13 cellular contexts compared by ENCODE assay signal in genomic region chr20:37904008-37904675, GRCh38. TPM values are rescaled to one million over a fixed set of nuclear protein-coding genes. Genes with fewer than 3 reads are reported as not detected.
DNase-seq lines count a peak whose midpoint lies in the region; ATAC-seq, FAIRE-seq and TF ChIP-seq lines count a peak whose summit lies in the region.
"Had no signal": no experiment of that assay in that cellular context is flagged by ENCODE, and none has a peak within 500 bp of the region (broad histone marks: within the 10 kb centered on the region; RNA-seq: fewer than 3 reads in every experiment).

No MANE protein-coding gene starts in this region.

- WGBS in HepG2 (ENCODE audit: low lambda C conversion rate) = 34% methylated on average over 12 of the region's 12 CpGs
- WGBS in right lobe of liver (ENCODE audit: insufficient coverage, low coverage, low lambda C conversion rate, missing lambda C conversion rate) = 71% methylated on average over 6 of the region's 12 CpGs
- WGBS in small intestine, 3 donors = 58 to 67% (median 65%) methylated on average over 11 to 12 of the region's 12 CpGs
- 54 to 66% (median 59%) methylated on average over 12 of the region's 12 CpGs for WGBS in ovary, 3 donors

- peaks cover 62% of the 10 kb centered on the region for H3K27me3 Mint-ChIP-seq in activated naive CD8-positive, alpha-beta T cell treated with anti-CD3 and anti-CD28 coated beads, Interleukin-2, amount 10 ng/mL, durations not matched to agents 7 days and 5 days
- H3K27me3 Mint-ChIP-seq in mesothelial cell of epicardium (ENCODE audit: low read depth) = peaks cover 60% of the 10 kb centered on the region

- H3K27me3 ChIP-seq in HepG2 (ENCODE audit: control insufficient read depth in 1 of 2, insufficient read depth in 2 of 2, low read length in 2 of 2) (peaks cover 14 to 63% of the 10 kb centered on the region in 2 experiments; a peak in 4 of 5 replicates), right lobe of liver (no peaks in the 10 kb centered on the region), small intestine (ENCODE audit: control insufficient read depth in 2 of 2, insufficient read depth in 2 of 2, low read length in 2 of 2) (peaks cover 12 to 21% of the 10 kb centered on the region in 2 donors), ovary (no peaks in the 10 kb centered on the region)

- H3K36me3 ChIP-seq in HepG2 (replicated peaks in 1 of 2; ENCODE audit: control insufficient read depth in 1 of 2, insufficient read depth in 2 of 2, low read length in 2 of 2) (no peaks in the 10 kb centered on the region), right lobe of liver (no peaks in the 10 kb centered on the region), small intestine (ENCODE audit: control insufficient read depth in 2 of 2, insufficient read depth in 2 of 2, low read length in 2 of 2) (no peaks in the 10 kb centered on the region), ovary (no peaks in the 10 kb centered on the region)
- H3K36me3 ChIP-seq: WERI-Rb-1 had no signal

- no peak overlapping the region for H3K4me2 ChIP-seq in HepG2 (ENCODE audit: low read depth, low read length)

- no peaks in the 10 kb centered on the region for H3K79me2 ChIP-seq in HepG2 (ENCODE audit: insufficient read depth, low read length)

- peaks cover 8% of the 10 kb centered on the region for H3K4me1 Mint-ChIP-seq in activated naive CD8-positive, alpha-beta T cell treated with anti-CD3 and anti-CD28 coated beads, Interleukin-2, amount 10 ng/mL, durations not matched to agents 7 days and 5 days
- peaks cover 52% of the 10 kb centered on the region for H3K4me1 Mint-ChIP-seq in mesothelial cell of epicardium

- intact Hi-C loops in HepG2 (cut with micrococcal nuclease; ENCODE audit: unreplicated experiment) = no loop called here
- intact Hi-C loops in right lobe of liver (cut with DNase I) = loop anchor here in 1 of 2 donors (10.0 kb wide), 1 partner anchor 91 kb away; no protein-coding TSS in a partner anchor
- intact Hi-C loops in ovary (cut with DNase I) = no loop called here

- POLR2A ChIA-PET in HepG2 (lab: Yijun Ruan, JAX) = no interaction called here
- POLR2A ChIA-PET in activated naive CD8-positive, alpha-beta T cell treated with anti-CD3 and anti-CD28 coated beads, Interleukin-2, amount 10 ng/mL, durations not matched to agents 7 days and 5 days (lab: Charles Lee) = no interaction called here

- peaks cover 8% of the 10 kb centered on the region; the same call in 1 of the 2 replicates for H4K20me1 ChIP-seq in HepG2 (ENCODE audit: insufficient read depth, low read length)

- no peak for TF ChIP-seq RAD21 in HepG2 (CRISPR knock-in tag; IDR thresholded peaks at IDR 0.05)

- DNase-seq in HepG2 (ENCODE audit: low spot score) = no peak
- DNase-seq in right lobe of liver = no peak
- no peak for DNase-seq in activated naive CD8-positive, alpha-beta T cell treated with anti-CD3 and anti-CD28 coated beads, Interleukin-2, amount 10 ng/mL, durations not matched to agents 7 days and 5 days
- DNase-seq in mesothelial cell of epicardium (ENCODE audit: low spot score in 2 of 2, unreplicated experiment in 2 of 2) = no peak
- no peak for DNase-seq in COLO668 (lab: John Stamatoyannopoulos, UW; ENCODE audit: unreplicated experiment)
- DNase-seq in small intestine = no peak
- DNase-seq in ovary = no peak
- DNase-seq: activated gamma-delta T cell treated with Interleukin-2 at 50 U/mL for 16 hours; CD4-positive, alpha-beta memory T cell; NCI-H1092; SHP77; WERI-Rb-1 had no signal

- CTCF ChIA-PET in HepG2 (lab: Yijun Ruan, JAX; ENCODE audit: low intra/inter-chr PET ratio, low total read pairs) = interaction anchor here (1.4 to 1.5 kb wide), 2 partner anchors 252 to 339 kb away, joined by 4 to 8 read pairs; no protein-coding TSS in a partner anchor

- H3K4me1 ChIP-seq in HepG2 (ENCODE audit: insufficient read depth, low read length) (peaks cover 7% of the 10 kb centered on the region; the same call in 1 of the 2 replicates), right lobe of liver (peaks cover 0 to 10% (median 0%) of the 10 kb centered on the region in 4 donors), small intestine (ENCODE audit: control insufficient read depth in 2 of 2, insufficient read depth in 1 of 2, low read depth in 1 of 2, low read length in 1 of 2) (no peaks in the 10 kb centered on the region), ovary (ENCODE audit: insufficient read depth) (peaks cover 3% of the 10 kb centered on the region)

- TF ChIP-seq EP300 in HepG2 (IDR thresholded peaks at IDR 0.05; ENCODE audit: low read depth in 2 of 2, low read length in 2 of 2) (no peak), HepG2 (CRISPR knock-in tag; IDR thresholded peaks at IDR 0.05; ENCODE audit: borderline replicate concordance) (no peak), ovary (IDR thresholded peaks at IDR 0.05) (no peak)

- H3K9me3 ChIP-seq in HepG2 (ENCODE audit: low read length) = no peaks in the 10 kb centered on the region
- H3K9me3 ChIP-seq in right lobe of liver = no peaks in the 10 kb centered on the region
- no peaks in the 10 kb centered on the region for H3K9me3 ChIP-seq in small intestine (ENCODE audit: control insufficient read depth, low read depth)
- H3K9me3 ChIP-seq in ovary = no peaks in the 10 kb centered on the region

- H3K27ac Mint-ChIP-seq in activated naive CD8-positive, alpha-beta T cell treated with anti-CD3 and anti-CD28 coated beads, Interleukin-2, amount 10 ng/mL, durations not matched to agents 7 days and 5 days = no peak overlapping the region
- peak overlapping the region; percentile 81 for H3K27ac Mint-ChIP-seq in mesothelial cell of epicardium
- H3K27ac Mint-ChIP-seq: CD4-positive, alpha-beta memory T cell had no signal

- no peak overlapping the region for H3K9ac ChIP-seq in HepG2 (ENCODE audit: insufficient read depth, low read depth, low read length)

- ATAC-seq in HepG2 (peak; percentile 5; the same call in 1 of the 3 replicates), right lobe of liver (no peak), HG02938 (IDR thresholded peaks at IDR 0.05; ENCODE audit: unreplicated experiment) (no peak)
- no peak for ATAC-seq in activated naive CD8-positive, alpha-beta T cell treated with anti-CD3 and anti-CD28 coated beads, Interleukin-2, amount 10 ng/mL, durations not matched to agents 7 days and 5 days (ENCODE audit: low read depth)

- H3K4me3 ChIP-seq in HepG2 (replicated peaks in 1 of 3; ENCODE audit: insufficient read depth in 1 of 3, low read depth in 2 of 3, low read length in 3 of 3) = no peak overlapping the region
- no peak overlapping the region for H3K4me3 ChIP-seq in right lobe of liver
- no peak overlapping the region for H3K4me3 ChIP-seq in small intestine (ENCODE audit: low read depth in 1 of 2, low read length in 2 of 2)
- no peak overlapping the region for H3K4me3 ChIP-seq in ovary

- H3K4me3 Mint-ChIP-seq in activated naive CD8-positive, alpha-beta T cell treated with anti-CD3 and anti-CD28 coated beads, Interleukin-2, amount 10 ng/mL, durations not matched to agents 7 days and 5 days = peak overlapping the region; percentile 62
- H3K4me3 Mint-ChIP-seq in mesothelial cell of epicardium = peak overlapping the region; percentile 85

- BruUV-seq in HepG2 (replicated peaks; lab: Mats Ljungman, UMichigan) = no TSS peak

- no peaks in the 10 kb centered on the region for H3K9me3 Mint-ChIP-seq in activated naive CD8-positive, alpha-beta T cell treated with anti-CD3 and anti-CD28 coated beads, Interleukin-2, amount 10 ng/mL, durations not matched to agents 7 days and 5 days
- H3K9me3 Mint-ChIP-seq in mesothelial cell of epicardium = no peaks in the 10 kb centered on the region

- TF ChIP-seq POLR2A in HepG2 (IDR thresholded peaks at IDR 0.05; ENCODE audit: insufficient read depth in 1 of 2, low read depth in 2 of 2, low read length in 2 of 2) = no peak
- no peak for TF ChIP-seq POLR2A in right lobe of liver (IDR thresholded peaks at IDR 0.05)
- TF ChIP-seq POLR2A in ovary (IDR thresholded peaks at IDR 0.05) = no peak

- no peaks in the 10 kb centered on the region for H3K36me3 Mint-ChIP-seq in activated naive CD8-positive, alpha-beta T cell treated with anti-CD3 and anti-CD28 coated beads, Interleukin-2, amount 10 ng/mL, durations not matched to agents 7 days and 5 days
- H3K36me3 Mint-ChIP-seq in mesothelial cell of epicardium = no peaks in the 10 kb centered on the region

- H3K27ac ChIP-seq in HepG2 (ENCODE audit: extremely low read length, insufficient read depth, low read length) = no peak overlapping the region
- H3K27ac ChIP-seq in right lobe of liver = no peak overlapping the region
- no peak overlapping the region for H3K27ac ChIP-seq in small intestine (ENCODE audit: low read depth in 1 of 2, low read length in 1 of 2)
- H3K27ac ChIP-seq in ovary = no peak overlapping the region
- H3K27ac ChIP-seq: WERI-Rb-1 had no signal

- H2AFZ ChIP-seq in HepG2 (ENCODE audit: low read length) = no peak overlapping the region

- in situ Hi-C loops in HepG2 (cut with HindIII; ENCODE audit: extremely low pct_ligation_motif_present, low pct_unique_long_range_greater_than_20kb) = loop anchor here (5.0 kb wide), 1 partner anchor 88 kb away; no protein-coding TSS in a partner anchor

- FAIRE-seq in HepG2 (lab: Jason Lieb, UNC) (no peak), small intestine (lab: Jason Lieb, UNC) (no peak)

- TF ChIP-seq CTCF in HepG2 (CRISPR knock-in tag; IDR thresholded peaks at IDR 0.05) (no peak), right lobe of liver (IDR thresholded peaks at IDR 0.05) (no peak), mesothelial cell of epicardium (IDR thresholded peaks at IDR 0.05; ENCODE audit: unreplicated experiment) (no peak), ovary (IDR thresholded peaks at IDR 0.05) (no peak)

RNA-seq across cellular contexts. Expression of gene VSTM2L, which starts 1.2 kb away (rescaled TPM):
- total RNA-seq in HepG2 (2016; rRNA removed; fragmentation: Illumina TruSeq; extraction: Trizol) = not detected in 2 replicates
- total RNA-seq in HepG2 (2016; cell fraction: cytosol; rRNA removed; fragmentation: Illumina TruSeq; extraction: Trizol; ENCODE audit: low read depth) = not detected in 2 replicates
- 0.04 TPM in 1 of 2 replicates, not detected in the other for total RNA-seq in HepG2 (2016; cell fraction: insoluble cytoplasmic fraction; rRNA removed; fragmentation: Illumina TruSeq; extraction: Trizol)
- not detected in 2 replicates for total RNA-seq in HepG2 (2016; cell fraction: membrane; rRNA removed; fragmentation: Illumina TruSeq; extraction: Trizol)
- not detected in 2 replicates for total RNA-seq in HepG2 (2016; cell fraction: nucleus; rRNA removed; fragmentation: Illumina TruSeq; extraction: Trizol)
- polyA plus RNA-seq in HepG2 (2011; rRNA removed) = 0.03 TPM in 1 of 2 replicates, not detected in the other
- polyA plus RNA-seq in HepG2 (2011; cell fraction: cytosol; rRNA removed) = not detected in 2 replicates
- not detected in 2 replicates for polyA plus RNA-seq in HepG2 (2011; cell fraction: nucleus; rRNA removed)
- 0.19 TPM in 1 of 2 replicates, not detected in the other for polyA plus RNA-seq in HepG2 (2012)
- 0.08 TPM in 1 of 2 replicates, not detected in the other for polyA plus RNA-seq in HepG2 (2016; cell fraction: cytosol; fragmentation: Illumina TruSeq; extraction: Trizol; ENCODE audit: low read depth)
- not detected in 2 replicates for polyA plus RNA-seq in HepG2 (2016; cell fraction: insoluble cytoplasmic fraction; fragmentation: Illumina TruSeq; extraction: Trizol; ENCODE audit: low read depth)
- polyA plus RNA-seq in HepG2 (2016; cell fraction: membrane; fragmentation: Illumina TruSeq; extraction: Trizol; ENCODE audit: low read depth) = not detected in 2 replicates
- not detected in 2 replicates for polyA plus RNA-seq in HepG2 (2016; cell fraction: nucleus; fragmentation: Illumina TruSeq; extraction: Trizol; ENCODE audit: insufficient read depth, low read depth)
- polyA minus RNA-seq in HepG2 (2011; rRNA and poly(A)+ RNA removed; ENCODE audit: low replicate concordance) = not detected in 2 replicates
- polyA minus RNA-seq in HepG2 (2011; cell fraction: cytosol; rRNA and poly(A)+ RNA removed) = not detected in 2 replicates
- not detected in 2 replicates for polyA minus RNA-seq in HepG2 (2011; cell fraction: nucleus; rRNA and poly(A)+ RNA removed)
- total RNA-seq in right lobe of liver = 10 to 100 TPM in 1 of 6 experiments, 1 to 10 TPM in 3, under 1 TPM in 2; 0.56 to 10.7 (median 1.8) TPM
- total RNA-seq in activated naive CD8-positive, alpha-beta T cell treated with anti-CD3 and anti-CD28 coated beads, Interleukin-2, amount 10 ng/mL, durations not matched to agents 7 days and 5 days = not detected
- total RNA-seq in mesothelial cell of epicardium = 30.9 to 35.9 TPM (median 31.9 TPM) in 3 replicates
- polyA plus RNA-seq in small intestine = 1 to 10 TPM in 1 of 3 donors, under 1 TPM in 2; 0.67 to 1.5 (median 0.81) TPM
- total RNA-seq in ovary = 10 to 100 TPM in 1 of 7 donors, 1 to 10 TPM in 2, under 1 TPM in 3, not detected in 1; 0.12 to 23.0 (median 0.98) TPM
- polyA plus RNA-seq in ovary = under 1 TPM in 1 of 2 donors, not detected in 1; 0.15 TPM
- total RNA-seq: CD4-positive, alpha-beta memory T cell had no signal
- polyA plus RNA-seq: CD4-positive, alpha-beta memory T cell had no signal
